In the genomic region with DNA sequence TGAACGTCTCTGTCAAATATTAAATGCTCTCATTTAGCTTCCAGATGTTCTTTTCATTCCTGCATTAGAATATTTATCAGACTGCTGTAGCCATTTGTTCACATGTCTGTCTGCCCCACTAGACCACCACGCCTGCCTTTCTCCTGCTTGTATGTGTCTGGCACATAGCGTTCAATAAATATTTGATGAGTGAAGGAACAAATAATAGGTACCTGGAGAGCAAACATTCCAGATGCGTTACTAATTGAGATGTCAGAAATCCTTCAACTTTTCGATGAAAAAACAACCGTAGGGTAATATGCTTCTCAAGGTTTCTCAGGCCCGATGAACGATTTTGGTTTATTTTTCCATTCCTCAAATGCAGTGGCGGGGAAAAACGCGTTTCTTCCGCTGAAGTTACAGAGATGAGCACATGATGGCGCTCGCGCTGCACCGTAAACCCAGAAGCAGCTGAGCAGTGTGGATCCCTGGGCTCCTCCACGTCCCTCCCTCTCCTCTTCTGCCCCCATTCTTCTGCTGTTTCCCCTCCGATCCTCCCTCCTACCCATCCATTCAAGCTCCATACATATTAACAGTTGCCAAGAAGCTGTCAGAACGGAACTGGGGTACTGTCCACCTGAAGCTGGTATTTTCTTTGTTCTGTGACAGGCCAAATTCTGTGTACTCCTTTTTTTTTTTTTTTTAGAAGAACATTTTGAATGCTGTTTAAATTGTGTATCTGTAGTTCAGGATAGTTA, we compare ENCODE assay signal across 8 cellular contexts.
A peak's percentile ranks its signal among the peaks of the same experiment; 100 is the strongest.
DNase-seq lines count a peak whose midpoint lies in the region; ATAC-seq lines count a peak whose summit lies in the region.

No MANE protein-coding gene starts in this region.

- H3K27me3 Mint-ChIP-seq in natural killer cell treated with Interleukin-12 subunit alpha and Interleukin-12 subunit beta and Interleukin-15 and Interleukin-18, amount 100 ng/mL, for 72 hours, result no peaks in the 10 kb centered on the region

- peaks cover 4% of the 10 kb centered on the region for H3K9me3 Mint-ChIP-seq in natural killer cell treated with Interleukin-12 subunit alpha and Interleukin-12 subunit beta and Interleukin-15 and Interleukin-18, amount 100 ng/mL, for 72 hours

- ATAC-seq in HG03432 (IDR thresholded peaks at IDR 0.05; ENCODE audit: unreplicated experiment) (peak; percentile 81), HG03469 (IDR thresholded peaks at IDR 0.05; ENCODE audit: unreplicated experiment) (no peak)
- ATAC-seq in natural killer cell treated with Interleukin-12 subunit alpha and Interleukin-12 subunit beta and Interleukin-15 and Interleukin-18, amount 100 ng/mL, for 72 hours, result no peak

- no peaks in the 10 kb centered on the region for H3K4me1 Mint-ChIP-seq in natural killer cell treated with Interleukin-12 subunit alpha and Interleukin-12 subunit beta and Interleukin-15 and Interleukin-18, amount 100 ng/mL, for 72 hours (ENCODE audit: low read depth in 2 of 2)

- no peak overlapping the region for H3K27ac Mint-ChIP-seq in natural killer cell treated with Interleukin-12 subunit alpha and Interleukin-12 subunit beta and Interleukin-15 and Interleukin-18, amount 100 ng/mL, for 72 hours

- H3K36me3 Mint-ChIP-seq in natural killer cell treated with Interleukin-12 subunit alpha and Interleukin-12 subunit beta and Interleukin-15 and Interleukin-18, amount 100 ng/mL, for 72 hours, result peaks cover 6% of the 10 kb centered on the region

- no peak overlapping the region for H3K4me3 Mint-ChIP-seq in natural killer cell treated with Interleukin-12 subunit alpha and Interleukin-12 subunit beta and Interleukin-15 and Interleukin-18, amount 100 ng/mL, for 72 hours

- peak; percentile 63 for DNase-seq in EL
- peak; percentile 84 for DNase-seq in NCI-H748 treated with DMSO at 0.1 percent for 48 hours (lab: John Stamatoyannopoulos, UW)
- peak in 54 of 61 donors; percentile 2 to 76 (median 32) for DNase-seq in caudate nucleus (lab: John Stamatoyannopoulos, UW)
- DNase-seq in kidney tubule cell (ENCODE audit: low spot score), result peak; percentile 65
- peak; percentile 39 for DNase-seq in stromal cell of bone marrow (ENCODE audit: low read depth)
- no peak for DNase-seq in natural killer cell treated with Interleukin-12 subunit alpha and Interleukin-12 subunit beta and Interleukin-15 and Interleukin-18, amount 100 ng/mL, for 72 hours (ENCODE audit: low spot score)

- H3K27ac ChIP-seq in caudate nucleus (ENCODE audit: low read depth, low read length), result no peak overlapping the region
